Comparison of ENCODE assay signal across 1 cellular context in the genomic region with DNA sequence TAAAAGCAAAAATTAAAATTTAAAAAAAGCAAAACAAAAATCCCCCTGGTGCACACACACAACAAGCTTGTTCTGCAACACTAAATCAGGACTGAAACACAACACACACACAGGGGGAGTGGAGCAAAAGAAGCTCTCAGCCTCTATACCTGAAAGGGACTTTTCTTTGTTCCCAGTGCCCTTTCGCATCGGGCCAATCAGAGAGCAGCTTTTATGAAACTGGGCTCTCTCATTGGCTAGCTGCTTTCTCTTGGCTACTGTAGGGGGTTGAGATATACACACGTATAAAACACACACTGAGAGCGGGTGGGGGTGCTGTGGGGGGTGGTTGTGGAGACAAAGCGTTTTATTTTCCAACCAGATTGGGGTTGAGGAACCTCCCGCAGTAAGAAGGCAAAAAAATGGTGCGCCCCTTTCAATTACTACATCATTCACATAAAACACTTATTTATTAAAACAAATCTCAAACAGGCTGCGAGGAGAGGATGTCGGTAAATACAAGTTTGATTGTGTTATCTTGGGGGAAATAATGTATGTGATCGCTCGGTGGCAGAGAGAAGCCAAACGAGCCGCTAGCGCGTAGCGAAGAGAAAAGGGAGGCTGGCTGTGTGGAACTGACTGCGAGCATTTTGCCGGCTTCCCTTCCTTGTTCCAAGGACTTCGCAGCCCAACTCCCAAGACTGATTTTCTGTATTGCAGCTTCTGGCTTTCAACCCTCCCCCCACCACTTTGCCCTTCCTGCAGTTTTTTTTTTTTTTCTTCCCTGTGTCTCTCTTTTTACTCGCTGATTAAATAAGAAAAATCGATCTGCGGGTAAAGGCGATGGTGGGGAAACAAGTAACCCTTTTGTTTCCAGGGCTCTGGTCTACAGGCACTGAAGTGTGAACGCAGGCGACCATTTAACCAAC.
TF ChIP-seq lines count a peak whose summit lies in the region.

No MANE protein-coding gene starts in this region.

TF ChIP-seq in HepG2, 621 proteins besides CTCF, POLR2A, EP300 and RAD21 (continued from another document and continues in another):
- TF ChIP-seq, protein P1, sequence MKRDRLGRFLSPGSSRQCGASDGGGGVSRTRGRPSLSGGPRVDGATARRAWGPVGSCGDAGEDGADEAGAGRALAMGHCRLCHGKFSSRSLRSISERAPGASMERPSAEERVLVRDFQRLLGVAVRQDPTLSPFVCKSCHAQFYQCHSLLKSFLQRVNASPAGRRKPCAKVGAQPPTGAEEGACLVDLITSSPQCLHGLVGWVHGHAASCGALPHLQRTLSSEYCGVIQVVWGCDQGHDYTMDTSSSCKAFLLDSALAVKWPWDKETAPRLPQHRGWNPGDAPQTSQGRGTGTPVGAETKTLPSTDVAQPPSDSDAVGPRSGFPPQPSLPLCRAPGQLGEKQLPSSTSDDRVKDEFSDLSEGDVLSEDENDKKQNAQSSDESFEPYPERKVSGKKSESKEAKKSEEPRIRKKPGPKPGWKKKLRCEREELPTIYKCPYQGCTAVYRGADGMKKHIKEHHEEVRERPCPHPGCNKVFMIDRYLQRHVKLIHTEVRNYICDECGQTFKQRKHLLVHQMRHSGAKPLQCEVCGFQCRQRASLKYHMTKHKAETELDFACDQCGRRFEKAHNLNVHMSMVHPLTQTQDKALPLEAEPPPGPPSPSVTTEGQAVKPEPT (CRISPR knock-in tag; IDR thresholded peaks at IDR 0.05; ENCODE audit: low read depth): no peak
- TF ChIP-seq SOX13 (IDR thresholded peaks at IDR 0.05) (no peak; the same call in 1 of the 2 replicates), SOX13 (CRISPR knock-in tag; conservative IDR thresholded peaks at IDR 0.05 in 1 of 2, IDR thresholded peaks at IDR 0.05 in 1 of 2) (peak in 1 of 2 experiments; percentile 62; a peak in 2 of 4 replicates), PPARG (CRISPR knock-in tag; conservative IDR thresholded peaks at IDR 0.05) (0 out of 2 replicates have a peak, but pooled peaks have one; percentile 15), SNRNP70 (IDR thresholded peaks at IDR 0.05; ENCODE audit: low read depth, low read length) (no peak), ZFYVE20 (CRISPR knock-in tag; IDR thresholded peaks at IDR 0.05; ENCODE audit: borderline replicate concordance, low read depth) (no peak), SRF (IDR thresholded peaks at IDR 0.05; ENCODE audit: low read depth, low read length) (no peak), RBM22 (optimal IDR thresholded peaks at IDR 0.05; ENCODE audit: low read length) (no peak), ZNF709 (CRISPR knock-in tag; IDR thresholded peaks at IDR 0.05) (no peak), POGZ (CRISPR knock-in tag; IDR thresholded peaks at IDR 0.05) (peak; percentile 61; the same call in 1 of the 2 replicates), NCOA1 (CRISPR knock-in tag; IDR thresholded peaks at IDR 0.05) (no peak), ZNF773 (CRISPR knock-in tag; IDR thresholded peaks at IDR 0.05; ENCODE audit: borderline replicate concordance) (no peak), SKI (IDR thresholded peaks at IDR 0.05; ENCODE audit: partially characterized antibody) (peak; percentile 17), ESRRA (CRISPR knock-in tag; IDR thresholded peaks at IDR 0.05; ENCODE audit: low read depth) (no peak), ZNF891 (CRISPR knock-in tag; IDR thresholded peaks at IDR 0.05) (no peak), ZNF432 (CRISPR knock-in tag; IDR thresholded peaks at IDR 0.05; ENCODE audit: borderline replicate concordance) (no peak), MAFF (IDR thresholded peaks at IDR 0.05; ENCODE audit: low read depth, low read length) (no peak), KLF16 (CRISPR knock-in tag; IDR thresholded peaks at IDR 0.05) (peak in 1 of 2 experiments; percentile 67; a peak in 1 of 4 replicates), ZNF652 (CRISPR knock-in tag; IDR thresholded peaks at IDR 0.05; ENCODE audit: borderline replicate concordance, low read depth) (peak; percentile 98), ZFP82 (CRISPR knock-in tag; IDR thresholded peaks at IDR 0.05; ENCODE audit: borderline replicate concordance) (no peak), ZFP36L2 (CRISPR knock-in tag; IDR thresholded peaks at IDR 0.05) (no peak), ZNF775 (CRISPR knock-in tag; IDR thresholded peaks at IDR 0.05; ENCODE audit: borderline replicate concordance) (no peak), ZNF12 (CRISPR knock-in tag; IDR thresholded peaks at IDR 0.05) (no peak), KLF11 (CRISPR knock-in tag; IDR thresholded peaks at IDR 0.05) (no peak), ZSCAN22 (CRISPR knock-in tag; IDR thresholded peaks at IDR 0.05) (no peak), ZNF224 (CRISPR knock-in tag; IDR thresholded peaks at IDR 0.05) (no peak), RAD51 (IDR thresholded peaks at IDR 0.05; ENCODE audit: borderline replicate concordance) (no peak), ATF7-NPFF (CRISPR knock-in tag; IDR thresholded peaks at IDR 0.05; ENCODE audit: low read depth) (no peak), AGO1 (IDR thresholded peaks at IDR 0.05; ENCODE audit: low read depth, low read length, poor library complexity, severe bottlenecking) (no peak), MAFG (CRISPR knock-in tag; IDR thresholded peaks at IDR 0.05) (no peak), ZNF839 (CRISPR knock-in tag; IDR thresholded peaks at IDR 0.05; ENCODE audit: borderline replicate concordance) (no peak), ZNF737 (CRISPR knock-in tag; IDR thresholded peaks at IDR 0.05; ENCODE audit: borderline replicate concordance) (no peak), POLR2AphosphoS5 (IDR thresholded peaks at IDR 0.05; ENCODE audit: low read depth, low read length) (peak; percentile 43; the same call in 1 of the 2 replicates), ZBTB3 (CRISPR knock-in tag; IDR thresholded peaks at IDR 0.05; ENCODE audit: borderline replicate concordance, low read depth) (no peak), AHR (CRISPR knock-in tag; IDR thresholded peaks at IDR 0.05) (no peak), NFKB2 (CRISPR knock-in tag; IDR thresholded peaks at IDR 0.05; ENCODE audit: borderline replicate concordance) (no peak), U2AF1 (optimal IDR thresholded peaks at IDR 0.05; ENCODE audit: low read depth, low read length) (no peak)
- TF ChIP-seq, protein P2, sequence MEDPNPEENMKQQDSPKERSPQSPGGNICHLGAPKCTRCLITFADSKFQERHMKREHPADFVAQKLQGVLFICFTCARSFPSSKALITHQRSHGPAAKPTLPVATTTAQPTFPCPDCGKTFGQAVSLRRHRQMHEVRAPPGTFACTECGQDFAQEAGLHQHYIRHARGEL (CRISPR knock-in tag; IDR thresholded peaks at IDR 0.05): no peak
- TF ChIP-seq, protein P3, sequence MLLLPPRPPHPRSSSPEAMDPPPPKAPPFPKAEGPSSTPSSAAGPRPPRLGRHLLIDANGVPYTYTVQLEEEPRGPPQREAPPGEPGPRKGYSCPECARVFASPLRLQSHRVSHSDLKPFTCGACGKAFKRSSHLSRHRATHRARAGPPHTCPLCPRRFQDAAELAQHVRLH (CRISPR knock-in tag; IDR thresholded peaks at IDR 0.05; ENCODE audit: borderline replicate concordance, low read depth): no peak
- TF ChIP-seq, protein P4, sequence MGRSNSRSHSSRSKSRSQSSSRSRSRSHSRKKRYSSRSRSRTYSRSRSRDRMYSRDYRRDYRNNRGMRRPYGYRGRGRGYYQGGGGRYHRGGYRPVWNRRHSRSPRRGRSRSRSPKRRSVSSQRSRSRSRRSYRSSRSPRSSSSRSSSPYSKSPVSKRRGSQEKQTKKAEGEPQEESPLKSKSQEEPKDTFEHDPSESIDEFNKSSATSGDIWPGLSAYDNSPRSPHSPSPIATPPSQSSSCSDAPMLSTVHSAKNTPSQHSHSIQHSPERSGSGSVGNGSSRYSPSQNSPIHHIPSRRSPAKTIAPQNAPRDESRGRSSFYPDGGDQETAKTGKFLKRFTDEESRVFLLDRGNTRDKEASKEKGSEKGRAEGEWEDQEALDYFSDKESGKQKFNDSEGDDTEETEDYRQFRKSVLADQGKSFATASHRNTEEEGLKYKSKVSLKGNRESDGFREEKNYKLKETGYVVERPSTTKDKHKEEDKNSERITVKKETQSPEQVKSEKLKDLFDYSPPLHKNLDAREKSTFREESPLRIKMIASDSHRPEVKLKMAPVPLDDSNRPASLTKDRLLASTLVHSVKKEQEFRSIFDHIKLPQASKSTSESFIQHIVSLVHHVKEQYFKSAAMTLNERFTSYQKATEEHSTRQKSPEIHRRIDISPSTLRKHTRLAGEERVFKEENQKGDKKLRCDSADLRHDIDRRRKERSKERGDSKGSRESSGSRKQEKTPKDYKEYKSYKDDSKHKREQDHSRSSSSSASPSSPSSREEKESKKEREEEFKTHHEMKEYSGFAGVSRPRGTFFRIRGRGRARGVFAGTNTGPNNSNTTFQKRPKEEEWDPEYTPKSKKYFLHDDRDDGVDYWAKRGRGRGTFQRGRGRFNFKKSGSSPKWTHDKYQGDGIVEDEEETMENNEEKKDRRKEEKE (IDR thresholded peaks at IDR 0.05): no peak
- TF ChIP-seq, protein P5, sequence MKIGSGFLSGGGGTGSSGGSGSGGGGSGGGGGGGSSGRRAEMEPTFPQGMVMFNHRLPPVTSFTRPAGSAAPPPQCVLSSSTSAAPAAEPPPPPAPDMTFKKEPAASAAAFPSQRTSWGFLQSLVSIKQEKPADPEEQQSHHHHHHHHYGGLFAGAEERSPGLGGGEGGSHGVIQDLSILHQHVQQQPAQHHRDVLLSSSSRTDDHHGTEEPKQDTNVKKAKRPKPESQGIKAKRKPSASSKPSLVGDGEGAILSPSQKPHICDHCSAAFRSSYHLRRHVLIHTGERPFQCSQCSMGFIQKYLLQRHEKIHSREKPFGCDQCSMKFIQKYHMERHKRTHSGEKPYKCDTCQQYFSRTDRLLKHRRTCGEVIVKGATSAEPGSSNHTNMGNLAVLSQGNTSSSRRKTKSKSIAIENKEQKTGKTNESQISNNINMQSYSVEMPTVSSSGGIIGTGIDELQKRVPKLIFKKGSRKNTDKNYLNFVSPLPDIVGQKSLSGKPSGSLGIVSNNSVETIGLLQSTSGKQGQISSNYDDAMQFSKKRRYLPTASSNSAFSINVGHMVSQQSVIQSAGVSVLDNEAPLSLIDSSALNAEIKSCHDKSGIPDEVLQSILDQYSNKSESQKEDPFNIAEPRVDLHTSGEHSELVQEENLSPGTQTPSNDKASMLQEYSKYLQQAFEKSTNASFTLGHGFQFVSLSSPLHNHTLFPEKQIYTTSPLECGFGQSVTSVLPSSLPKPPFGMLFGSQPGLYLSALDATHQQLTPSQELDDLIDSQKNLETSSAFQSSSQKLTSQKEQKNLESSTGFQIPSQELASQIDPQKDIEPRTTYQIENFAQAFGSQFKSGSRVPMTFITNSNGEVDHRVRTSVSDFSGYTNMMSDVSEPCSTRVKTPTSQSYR (CRISPR knock-in tag; IDR thresholded peaks at IDR 0.05; ENCODE audit: borderline replicate concordance): peak; percentile 86; the same call in 1 of the 2 replicates
- TF ChIP-seq, protein P6, sequence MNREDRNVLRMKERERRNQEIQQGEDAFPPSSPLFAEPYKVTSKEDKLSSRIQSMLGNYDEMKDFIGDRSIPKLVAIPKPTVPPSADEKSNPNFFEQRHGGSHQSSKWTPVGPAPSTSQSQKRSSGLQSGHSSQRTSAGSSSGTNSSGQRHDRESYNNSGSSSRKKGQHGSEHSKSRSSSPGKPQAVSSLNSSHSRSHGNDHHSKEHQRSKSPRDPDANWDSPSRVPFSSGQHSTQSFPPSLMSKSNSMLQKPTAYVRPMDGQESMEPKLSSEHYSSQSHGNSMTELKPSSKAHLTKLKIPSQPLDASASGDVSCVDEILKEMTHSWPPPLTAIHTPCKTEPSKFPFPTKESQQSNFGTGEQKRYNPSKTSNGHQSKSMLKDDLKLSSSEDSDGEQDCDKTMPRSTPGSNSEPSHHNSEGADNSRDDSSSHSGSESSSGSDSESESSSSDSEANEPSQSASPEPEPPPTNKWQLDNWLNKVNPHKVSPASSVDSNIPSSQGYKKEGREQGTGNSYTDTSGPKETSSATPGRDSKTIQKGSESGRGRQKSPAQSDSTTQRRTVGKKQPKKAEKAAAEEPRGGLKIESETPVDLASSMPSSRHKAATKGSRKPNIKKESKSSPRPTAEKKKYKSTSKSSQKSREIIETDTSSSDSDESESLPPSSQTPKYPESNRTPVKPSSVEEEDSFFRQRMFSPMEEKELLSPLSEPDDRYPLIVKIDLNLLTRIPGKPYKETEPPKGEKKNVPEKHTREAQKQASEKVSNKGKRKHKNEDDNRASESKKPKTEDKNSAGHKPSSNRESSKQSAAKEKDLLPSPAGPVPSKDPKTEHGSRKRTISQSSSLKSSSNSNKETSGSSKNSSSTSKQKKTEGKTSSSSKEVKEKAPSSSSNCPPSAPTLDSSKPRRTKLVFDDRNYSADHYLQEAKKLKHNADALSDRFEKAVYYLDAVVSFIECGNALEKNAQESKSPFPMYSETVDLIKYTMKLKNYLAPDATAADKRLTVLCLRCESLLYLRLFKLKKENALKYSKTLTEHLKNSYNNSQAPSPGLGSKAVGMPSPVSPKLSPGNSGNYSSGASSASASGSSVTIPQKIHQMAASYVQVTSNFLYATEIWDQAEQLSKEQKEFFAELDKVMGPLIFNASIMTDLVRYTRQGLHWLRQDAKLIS (CRISPR knock-in tag; IDR thresholded peaks at IDR 0.05): no peak
- TF ChIP-seq, protein P7, sequence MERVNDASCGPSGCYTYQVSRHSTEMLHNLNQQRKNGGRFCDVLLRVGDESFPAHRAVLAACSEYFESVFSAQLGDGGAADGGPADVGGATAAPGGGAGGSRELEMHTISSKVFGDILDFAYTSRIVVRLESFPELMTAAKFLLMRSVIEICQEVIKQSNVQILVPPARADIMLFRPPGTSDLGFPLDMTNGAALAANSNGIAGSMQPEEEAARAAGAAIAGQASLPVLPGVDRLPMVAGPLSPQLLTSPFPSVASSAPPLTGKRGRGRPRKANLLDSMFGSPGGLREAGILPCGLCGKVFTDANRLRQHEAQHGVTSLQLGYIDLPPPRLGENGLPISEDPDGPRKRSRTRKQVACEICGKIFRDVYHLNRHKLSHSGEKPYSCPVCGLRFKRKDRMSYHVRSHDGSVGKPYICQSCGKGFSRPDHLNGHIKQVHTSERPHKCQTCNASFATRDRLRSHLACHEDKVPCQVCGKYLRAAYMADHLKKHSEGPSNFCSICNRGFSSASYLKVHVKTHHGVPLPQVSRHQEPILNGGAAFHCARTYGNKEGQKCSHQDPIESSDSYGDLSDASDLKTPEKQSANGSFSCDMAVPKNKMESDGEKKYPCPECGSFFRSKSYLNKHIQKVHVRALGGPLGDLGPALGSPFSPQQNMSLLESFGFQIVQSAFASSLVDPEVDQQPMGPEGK (CRISPR knock-in tag; IDR thresholded peaks at IDR 0.05): 0 out of 2 replicates have a peak, but pooled peaks have one; percentile 27
- TF ChIP-seq, protein P8, sequence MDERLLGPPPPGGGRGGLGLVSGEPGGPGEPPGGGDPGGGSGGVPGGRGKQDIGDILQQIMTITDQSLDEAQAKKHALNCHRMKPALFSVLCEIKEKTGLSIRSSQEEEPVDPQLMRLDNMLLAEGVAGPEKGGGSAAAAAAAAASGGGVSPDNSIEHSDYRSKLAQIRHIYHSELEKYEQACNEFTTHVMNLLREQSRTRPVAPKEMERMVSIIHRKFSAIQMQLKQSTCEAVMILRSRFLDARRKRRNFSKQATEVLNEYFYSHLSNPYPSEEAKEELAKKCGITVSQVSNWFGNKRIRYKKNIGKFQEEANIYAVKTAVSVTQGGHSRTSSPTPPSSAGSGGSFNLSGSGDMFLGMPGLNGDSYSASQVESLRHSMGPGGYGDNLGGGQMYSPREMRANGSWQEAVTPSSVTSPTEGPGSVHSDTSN (CRISPR knock-in tag; IDR thresholded peaks at IDR 0.05): no peak
- TF ChIP-seq, protein P9, sequence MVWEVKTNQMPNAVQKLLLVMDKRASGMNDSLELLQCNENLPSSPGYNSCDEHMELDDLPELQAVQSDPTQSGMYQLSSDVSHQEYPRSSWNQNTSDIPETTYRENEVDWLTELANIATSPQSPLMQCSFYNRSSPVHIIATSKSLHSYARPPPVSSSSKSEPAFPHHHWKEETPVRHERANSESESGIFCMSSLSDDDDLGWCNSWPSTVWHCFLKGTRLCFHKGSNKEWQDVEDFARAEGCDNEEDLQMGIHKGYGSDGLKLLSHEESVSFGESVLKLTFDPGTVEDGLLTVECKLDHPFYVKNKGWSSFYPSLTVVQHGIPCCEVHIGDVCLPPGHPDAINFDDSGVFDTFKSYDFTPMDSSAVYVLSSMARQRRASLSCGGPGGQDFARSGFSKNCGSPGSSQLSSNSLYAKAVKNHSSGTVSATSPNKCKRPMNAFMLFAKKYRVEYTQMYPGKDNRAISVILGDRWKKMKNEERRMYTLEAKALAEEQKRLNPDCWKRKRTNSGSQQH (CRISPR knock-in tag; IDR thresholded peaks at IDR 0.05; ENCODE audit: low read depth): no peak
